In genomic region chr15:42890161-42890913, GRCh38 we compare ENCODE assay signal across 13 cellular contexts. TPM values are rescaled to one million over a fixed set of nuclear protein-coding genes. Genes with fewer than 3 reads are reported as not detected.
DNase-seq lines count a peak whose midpoint lies in the region; ATAC-seq, FAIRE-seq and TF ChIP-seq lines count a peak whose summit lies in the region.
"Had no signal": no experiment of that assay in that cellular context is flagged by ENCODE, and none has a peak within 500 bp of the region (broad histone marks: within the 10 kb centered on the region; RNA-seq: fewer than 3 reads in every experiment).

No MANE protein-coding gene starts in this region.

- H3K4me3 Mint-ChIP-seq in activated T-helper 17 cell treated with anti-CD3 and anti-CD28 coated beads, Interleukin-2, amount 50 U/mL, for 72 hours = no peak overlapping the region
- H3K4me3 Mint-ChIP-seq: CD8-positive, alpha-beta T cell; naive B cell had no signal

- peaks cover 11% of the 10 kb centered on the region for H3K4me1 Mint-ChIP-seq in activated T-helper 17 cell treated with anti-CD3 and anti-CD28 coated beads, Interleukin-2, amount 50 U/mL, for 72 hours

- FAIRE-seq in HTR-8/SVneo (lab: Jason Lieb, UNC) (no peak), bronchial epithelial cell (lab: Jason Lieb, UNC) (no peak)

- DNase-seq in AG08395 (ENCODE audit: low spot score) (peak; percentile 75), HTR-8/SVneo (ENCODE audit: insufficient read length, low spot score) (peak; percentile 49), bronchial epithelial cell (ENCODE audit: low read depth) (peak; percentile 98), iris pigment epithelial cell (ENCODE audit: low read depth) (peak; percentile 71), NCI-H2227 (lab: John Stamatoyannopoulos, UW; ENCODE audit: unreplicated experiment) (no peak), NOMO-1 (lab: John Stamatoyannopoulos, UW; ENCODE audit: unreplicated experiment in 2 of 2) (no peak), tibial artery (no peak)
- DNase-seq: activated effector memory CD4-positive, alpha-beta T cell treated with Interleukin-2 at 50 U/mL for 16 hours; CD8-positive, alpha-beta T cell; erythroblast; naive B cell; NCI-H345 had no signal

- H3K36me3 ChIP-seq in bronchial epithelial cell (ENCODE audit: control insufficient read depth, insufficient read depth, low read length) (no peaks in the 10 kb centered on the region), tibial artery (no peaks in the 10 kb centered on the region)

- H3K9me3 ChIP-seq in tibial artery = no peaks in the 10 kb centered on the region

- intact Hi-C loops in tibial artery (cut with DNase I; ENCODE audit: low total_unique reads) = no loop called here

- no peak overlapping the region for H3K27ac ChIP-seq in tibial artery

- H3K27ac Mint-ChIP-seq in activated T-helper 17 cell treated with anti-CD3 and anti-CD28 coated beads, Interleukin-2, amount 50 U/mL, for 72 hours = no peak overlapping the region
- H3K27ac Mint-ChIP-seq: CD8-positive, alpha-beta T cell; naive B cell had no signal

- ATAC-seq in activated T-helper 17 cell treated with anti-CD3 and anti-CD28 coated beads, Interleukin-2, amount 50 U/mL, for 72 hours (replicated peaks) = no peak
- ATAC-seq: CD8-positive, alpha-beta T cell had no signal

- H3K4me1 ChIP-seq in tibial artery = peaks cover 0 to 35% (median 8%) of the 10 kb centered on the region in 4 donors

- TF ChIP-seq CTCF in bronchial epithelial cell (IDR thresholded peaks at IDR 0.05; ENCODE audit: insufficient read depth, low read length, severe bottlenecking) = no peak
- no peak for TF ChIP-seq CTCF in tibial artery (IDR thresholded peaks at IDR 0.05)

- no peaks in the 10 kb centered on the region for H3K36me3 Mint-ChIP-seq in activated T-helper 17 cell treated with anti-CD3 and anti-CD28 coated beads, Interleukin-2, amount 50 U/mL, for 72 hours (ENCODE audit: low read depth)

- no peaks in the 10 kb centered on the region for H3K27me3 Mint-ChIP-seq in activated T-helper 17 cell treated with anti-CD3 and anti-CD28 coated beads, Interleukin-2, amount 50 U/mL, for 72 hours
- H3K27me3 Mint-ChIP-seq: naive B cell had no signal

- H3K27me3 ChIP-seq in bronchial epithelial cell (ENCODE audit: control insufficient read depth, insufficient read depth, low read length) (no peaks in the 10 kb centered on the region), tibial artery (no peaks in the 10 kb centered on the region)

- no peak overlapping the region for H3K4me3 ChIP-seq in bronchial epithelial cell (ENCODE audit: low read depth, low read length)
- H3K4me3 ChIP-seq in tibial artery = no peak overlapping the region

- peaks cover 16% of the 10 kb centered on the region for H3K9me3 Mint-ChIP-seq in activated T-helper 17 cell treated with anti-CD3 and anti-CD28 coated beads, Interleukin-2, amount 50 U/mL, for 72 hours

RNA-seq across cellular contexts. Expression of gene TTBK2, which starts 30.2 kb away (rescaled TPM):
- total RNA-seq in bronchial epithelial cell = 7.9 and 8.8 TPM in 2 replicates
- 10 to 100 TPM in 1 of 2 donors, 1 to 10 TPM in 1; 8.1 to 10.7 TPM for total RNA-seq in activated T-helper 17 cell treated with anti-CD3 and anti-CD28 coated beads, Interleukin-2, amount 50 U/mL, for 72 hours

Comparison
In these comparisons a context has a peak if more than half of its experiments do, and no peak if none do; other contexts are left out.
1. DNase-seq: peak in AG08395 (single experiment), HTR-8/SVneo (single experiment), bronchial epithelial cell (single experiment) and iris pigment epithelial cell (single experiment); none in NCI-H2227 (single experiment), NOMO-1 (0 of 2) and tibial artery (0 of 2).